In genomic region chr12:22899184-22899583, GRCh38 we compare ENCODE assay signal across 1 cellular context.
TF ChIP-seq lines count a peak whose summit lies in the region.

No MANE protein-coding gene starts in this region.

TF ChIP-seq in K562, 482 proteins besides CTCF, POLR2A, EP300 and RAD21 (continued from another document):
- TF ChIP-seq MLLT1 (IDR thresholded peaks at IDR 0.05) (no peak), MAFK (IDR thresholded peaks at IDR 0.05; ENCODE audit: low read length) (no peak), ARNT (IDR thresholded peaks at IDR 0.05) (0 out of 4 replicates have a peak, but pooled peaks of 1 of the 2 experiments have one; percentile 40), AFF4 (CRISPR knock-in tag; IDR thresholded peaks at IDR 0.05) (no peak), KLF6 (CRISPR knock-in tag; IDR thresholded peaks at IDR 0.05; ENCODE audit: borderline replicate concordance) (0 out of 2 replicates have a peak, but pooled peaks have one; percentile 20), NFIC (IDR thresholded peaks at IDR 0.05) (peak; percentile 84), MXD1 (CRISPR knock-in tag; IDR thresholded peaks at IDR 0.05; ENCODE audit: borderline replicate concordance, poor library complexity, severe bottlenecking) (peak; percentile 14), USF2 (CRISPR knock-in tag; IDR thresholded peaks at IDR 0.05) (no peak), PHB2 (IDR thresholded peaks at IDR 0.05; ENCODE audit: low read depth) (peak; percentile 87), CTBP1 (IDR thresholded peaks at IDR 0.05; ENCODE audit: borderline replicate concordance) (no peak; the same call in 1 of the 2 replicates), NR2C1 (IDR thresholded peaks at IDR 0.05) (no peak), NR2C1 (tag; IDR thresholded peaks at IDR 0.05) (peak; percentile 77), ZNF175 (CRISPR knock-in tag; IDR thresholded peaks at IDR 0.05; ENCODE audit: low read depth) (peak; percentile 62; the same call in 1 of the 2 replicates), IFI16 (CRISPR knock-in tag; IDR thresholded peaks at IDR 0.05) (peak; percentile 81), PML (IDR thresholded peaks at IDR 0.05; ENCODE audit: low read length) (peak; percentile 88), ZNF280B (CRISPR knock-in tag; IDR thresholded peaks at IDR 0.05) (no peak), ELK3 (CRISPR knock-in tag; IDR thresholded peaks at IDR 0.05) (no peak), KLF1 (tag; IDR thresholded peaks at IDR 0.05) (no peak), CBX8 (IDR thresholded peaks at IDR 0.05; ENCODE audit: borderline replicate concordance, extremely low read depth, low read depth, low read length, poor library complexity, severe bottlenecking) (no peak), ZBTB11 (CRISPR knock-in tag; IDR thresholded peaks at IDR 0.05) (no peak), ZNF395 (CRISPR knock-in tag; IDR thresholded peaks at IDR 0.05) (0 out of 2 replicates have a peak, but pooled peaks have one; percentile 34), ZNF282 (CRISPR knock-in tag; IDR thresholded peaks at IDR 0.05) (no peak), ZNF583 (CRISPR knock-in tag; IDR thresholded peaks at IDR 0.05) (peak; percentile 88), TEAD1 (CRISPR knock-in tag; IDR thresholded peaks at IDR 0.05) (peak in 1 of 2 experiments; percentile 66; a peak in 1 of 4 replicates), SPI1 (IDR thresholded peaks at IDR 0.05; ENCODE audit: borderline replicate concordance, low read depth, low read length) (no peak), CCNT2 (IDR thresholded peaks at IDR 0.05; ENCODE audit: borderline replicate concordance, extremely low read depth, insufficient read length, low read depth, low read length) (peak; percentile 37), NFE2L1 (tag; IDR thresholded peaks at IDR 0.05; ENCODE audit: borderline replicate concordance, low read depth) (peak; percentile 31; the same call in 1 of the 2 replicates), HDAC8 (tag; IDR thresholded peaks at IDR 0.05) (no peak), MTA2 (IDR thresholded peaks at IDR 0.05; ENCODE audit: low read depth) (peak; percentile 91), NCOA4 (IDR thresholded peaks at IDR 0.05; ENCODE audit: partially characterized antibody) (no peak), ZNF589 (CRISPR knock-in tag; IDR thresholded peaks at IDR 0.05; ENCODE audit: low read depth) (no peak), ATF7 (IDR thresholded peaks at IDR 0.05) (no peak), MCM5 (IDR thresholded peaks at IDR 0.05; ENCODE audit: low read depth) (no peak), GABPB1 (CRISPR knock-in tag; IDR thresholded peaks at IDR 0.05) (no peak)
- TF ChIP-seq, protein P1, sequence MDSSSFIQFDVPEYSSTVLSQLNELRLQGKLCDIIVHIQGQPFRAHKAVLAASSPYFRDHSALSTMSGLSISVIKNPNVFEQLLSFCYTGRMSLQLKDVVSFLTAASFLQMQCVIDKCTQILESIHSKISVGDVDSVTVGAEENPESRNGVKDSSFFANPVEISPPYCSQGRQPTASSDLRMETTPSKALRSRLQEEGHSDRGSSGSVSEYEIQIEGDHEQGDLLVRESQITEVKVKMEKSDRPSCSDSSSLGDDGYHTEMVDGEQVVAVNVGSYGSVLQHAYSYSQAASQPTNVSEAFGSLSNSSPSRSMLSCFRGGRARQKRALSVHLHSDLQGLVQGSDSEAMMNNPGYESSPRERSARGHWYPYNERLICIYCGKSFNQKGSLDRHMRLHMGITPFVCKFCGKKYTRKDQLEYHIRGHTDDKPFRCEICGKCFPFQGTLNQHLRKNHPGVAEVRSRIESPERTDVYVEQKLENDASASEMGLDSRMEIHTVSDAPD (CRISPR knock-in tag; IDR thresholded peaks at IDR 0.05), result peak; percentile 74; the same call in 1 of the 2 replicates
- TF ChIP-seq, protein P2, sequence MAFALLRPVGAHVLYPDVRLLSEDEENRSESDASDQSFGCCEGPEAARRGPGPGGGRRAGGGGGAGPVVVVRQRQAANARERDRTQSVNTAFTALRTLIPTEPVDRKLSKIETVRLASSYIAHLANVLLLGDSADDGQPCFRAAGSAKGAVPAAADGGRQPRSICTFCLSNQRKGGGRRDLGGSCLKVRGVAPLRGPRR (CRISPR knock-in tag; IDR thresholded peaks at IDR 0.05), result peak; percentile 94
- TF ChIP-seq, protein P3, sequence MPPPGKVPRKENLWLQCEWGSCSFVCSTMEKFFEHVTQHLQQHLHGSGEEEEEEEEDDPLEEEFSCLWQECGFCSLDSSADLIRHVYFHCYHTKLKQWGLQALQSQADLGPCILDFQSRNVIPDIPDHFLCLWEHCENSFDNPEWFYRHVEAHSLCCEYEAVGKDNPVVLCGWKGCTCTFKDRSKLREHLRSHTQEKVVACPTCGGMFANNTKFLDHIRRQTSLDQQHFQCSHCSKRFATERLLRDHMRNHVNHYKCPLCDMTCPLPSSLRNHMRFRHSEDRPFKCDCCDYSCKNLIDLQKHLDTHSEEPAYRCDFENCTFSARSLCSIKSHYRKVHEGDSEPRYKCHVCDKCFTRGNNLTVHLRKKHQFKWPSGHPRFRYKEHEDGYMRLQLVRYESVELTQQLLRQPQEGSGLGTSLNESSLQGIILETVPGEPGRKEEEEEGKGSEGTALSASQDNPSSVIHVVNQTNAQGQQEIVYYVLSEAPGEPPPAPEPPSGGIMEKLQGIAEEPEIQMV (tag; conservative IDR thresholded peaks at IDR 0.05; ENCODE audit: low read depth), result peak; percentile 59; the same call in 1 of the 2 replicates
